ENCODE assay signal across 9 cellular contexts in the genomic region with DNA sequence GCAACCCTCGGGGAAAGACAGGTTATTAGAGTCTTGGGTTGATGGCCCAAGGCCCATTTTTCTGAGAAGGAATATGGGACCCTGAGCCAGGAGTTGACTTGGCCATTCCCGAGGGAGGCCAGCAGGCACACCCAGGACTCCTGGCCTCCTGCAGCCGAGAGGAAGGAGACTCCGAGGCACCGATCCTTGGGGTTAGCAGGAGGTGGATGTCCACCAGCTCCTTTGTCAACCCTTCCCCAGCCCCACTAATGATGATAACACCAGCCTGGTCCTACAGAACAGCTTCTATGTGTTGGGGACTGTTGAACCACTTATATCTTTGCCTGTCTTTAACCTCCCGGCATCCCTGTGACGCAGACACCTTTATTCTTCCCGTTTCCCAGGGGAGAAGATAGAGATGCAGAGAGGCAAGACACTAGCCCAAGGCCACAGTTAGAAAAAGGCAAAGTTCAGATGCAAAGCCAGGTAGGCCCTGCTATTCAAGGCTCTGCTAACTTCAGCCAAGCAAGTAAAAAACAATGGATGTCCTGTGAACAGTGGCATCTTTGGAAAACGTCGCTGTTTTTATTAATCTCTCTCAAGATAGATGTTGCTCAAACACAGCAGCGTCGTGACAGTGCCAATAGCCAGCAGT.
DNase-seq lines count a peak whose midpoint lies in the region; ATAC-seq and TF ChIP-seq lines count a peak whose summit lies in the region.
"Had no signal": no experiment of that assay in that cellular context is flagged by ENCODE, and none has a peak within 500 bp of the region (broad histone marks: within the 10 kb centered on the region; RNA-seq: fewer than 3 reads in every experiment).

No MANE protein-coding gene starts in this region.

- peak overlapping the region; percentile 1 for H2AK5ac ChIP-seq in mesendoderm (ENCODE audit: low read length)

- H4K5ac ChIP-seq in mesendoderm (ENCODE audit: low read length), result no peak overlapping the region

- in situ Hi-C loops in mammary epithelial cell (cut with MboI; ENCODE audit: low sequenced_read_pairs in 2 of 2), result no loop called here

- ATAC-seq in Right ventricle myocardium superior (ENCODE audit: poor library complexity), result peak; percentile 29
- ATAC-seq in upper lobe of right lung, result no peak
- no peak for ATAC-seq in GM18519 (IDR thresholded peaks at IDR 0.05; ENCODE audit: low FRiP score, unreplicated experiment)

- 61% methylated on average over 11 of the region's 12 CpGs for WGBS in mammary epithelial cell (ENCODE audit: low coverage, missing lambda C conversion rate)
- no CpG with 5 or more reads among the region's 12 CpGs for WGBS in mesendoderm (ENCODE audit: extremely low coverage, insufficient coverage, low lambda C conversion rate)

- H3K4me3 ChIP-seq in mammary epithelial cell (replicated peaks in 1 of 3; ENCODE audit: insufficient read depth in 1 of 3, low read depth in 2 of 3, low read length in 3 of 3) (peak overlapping the region in 2 of 3 experiments; percentile 24 to 40), mesendoderm (ENCODE audit: low read length) (no peak overlapping the region), upper lobe of right lung (peak overlapping the region; percentile 34)

- H3K36me3 ChIP-seq in mammary epithelial cell (ENCODE audit: insufficient read depth, low read length) (no peaks in the 10 kb centered on the region), mesendoderm (ENCODE audit: control insufficient read depth, insufficient read depth, low read length) (no peaks in the 10 kb centered on the region), upper lobe of right lung (no peaks in the 10 kb centered on the region)

- H3K23ac ChIP-seq in mesendoderm (ENCODE audit: low read length), result no peak overlapping the region

- TF ChIP-seq CTCF in mammary epithelial cell (conservative IDR thresholded peaks at IDR 0.05 in 1 of 2, IDR thresholded peaks at IDR 0.05 in 1 of 2; ENCODE audit: extremely low read depth in 1 of 2, insufficient read depth in 1 of 2, low read depth in 1 of 2, low read length in 2 of 2) (no peak), upper lobe of right lung (IDR thresholded peaks at IDR 0.05) (no peak)

- peak overlapping the region; percentile 76 for H3K18ac ChIP-seq in mesendoderm (ENCODE audit: low read length)

- H3K9ac ChIP-seq in mammary epithelial cell (ENCODE audit: insufficient read depth, low read length) (no peak overlapping the region), mesendoderm (ENCODE audit: low read length) (peak overlapping the region; percentile 1)

- intact Hi-C loops in Right ventricle myocardium superior (cut with DNase I), result loop anchor here (10.0 kb wide), 1 partner anchor 776 kb away; no protein-coding TSS in a partner anchor
- intact Hi-C loops in cardiac septum (cut with DNase I), result loop anchor here (1.0 to 5.0 kb wide), 3 partner anchors 57 to 769 kb away; partner anchors contain the start of gene TBX3
- intact Hi-C loops in mammary epithelial cell (cut with micrococcal nuclease), result loop anchor here (5.0 kb wide), 1 partner anchor 769 kb away; the partner anchor contains the start of gene TBX3
- intact Hi-C loops in upper lobe of right lung (cut with DNase I), result no loop called here

- H4K20me1 ChIP-seq in mammary epithelial cell (ENCODE audit: insufficient read depth, low read length), result no peaks in the 10 kb centered on the region

- peak overlapping the region; percentile 5 for H2BK15ac ChIP-seq in mesendoderm (replicated peaks; ENCODE audit: low read depth)

- H2BK120ac ChIP-seq in mesendoderm (ENCODE audit: low read depth, low read length), result peak overlapping the region; percentile 16

- H3K56ac ChIP-seq in mesendoderm (ENCODE audit: low read length), result peak overlapping the region; percentile 52

- H3K4ac ChIP-seq in mesendoderm (ENCODE audit: low read depth, low read length), result peak overlapping the region; percentile 22

- H4K8ac ChIP-seq in mesendoderm (ENCODE audit: low read depth, low read length), result no peak overlapping the region

- H3K79me2 ChIP-seq in mammary epithelial cell (ENCODE audit: insufficient read depth, low read length), result no peaks in the 10 kb centered on the region
- H3K79me2 ChIP-seq in mesendoderm (ENCODE audit: control insufficient read depth, insufficient read depth, low read length), result no peaks in the 10 kb centered on the region

- no peaks in the 10 kb centered on the region for H3K79me1 ChIP-seq in mesendoderm (ENCODE audit: low read length)

- CTCF ChIA-PET in mammary epithelial cell (lab: Charles Lee; ENCODE audit: low non-redundant PET), result no interaction called here

- H3K27ac ChIP-seq in mammary epithelial cell (ENCODE audit: insufficient read depth, low read depth, low read length) (no peak overlapping the region), mesendoderm (ENCODE audit: low read depth, low read length) (no peak overlapping the region), upper lobe of right lung (no peak overlapping the region)

- dilution Hi-C loops in mammary epithelial cell (cut with HindIII; ENCODE audit: low sequenced_read_pairs), result no loop called here

- H2BK5ac ChIP-seq in mesendoderm (ENCODE audit: low read length), result no peak overlapping the region

- H3K4me1 ChIP-seq in mammary epithelial cell (ENCODE audit: insufficient read depth, low read length) (peaks cover 4% of the 10 kb centered on the region), mesendoderm (ENCODE audit: control insufficient read depth, low read depth, low read length) (peaks cover 24% of the 10 kb centered on the region), upper lobe of right lung (no peaks in the 10 kb centered on the region)

- H2AFZ ChIP-seq in mammary epithelial cell (ENCODE audit: low read depth, low read length), result peak overlapping the region; percentile 49

- H3K4me2 ChIP-seq in mammary epithelial cell (ENCODE audit: insufficient read depth, low read depth, low read length) (peak overlapping the region; percentile 87), mesendoderm (ENCODE audit: low read length) (peak overlapping the region; percentile 5)

- no TSS peak for BruUV-seq in mammary epithelial cell (replicated peaks; lab: Mats Ljungman, UMichigan)

- DNase-seq in Right ventricle myocardium superior (peak; percentile 43), cardiac septum (ENCODE audit: low spot score) (no peak), mammary epithelial cell (no peak), mesendoderm (peak; percentile 53), upper lobe of right lung (no peak), RKO (ENCODE audit: low spot score) (no peak), dermis blood vessel endothelial cell (no peak)
- DNase-seq: stimulated activated CD4-positive, alpha-beta T cell treated with anti-CD3 and anti-CD28 coated beads, Interleukin-1b, Interleukin-23, amount 100 ng/mL, for 48 hours had no signal

- no peaks in the 10 kb centered on the region for H3K27me3 ChIP-seq in mammary epithelial cell (ENCODE audit: insufficient read depth, low read length)
- no peaks in the 10 kb centered on the region for H3K27me3 ChIP-seq in mesendoderm (ENCODE audit: insufficient read depth, low read length, poor library complexity)
- H3K27me3 ChIP-seq in upper lobe of right lung, result peaks cover 12% of the 10 kb centered on the region

- H3K9me3 ChIP-seq in mammary epithelial cell (replicated peaks; ENCODE audit: insufficient read depth, low read length), result no peaks in the 10 kb centered on the region
- no peaks in the 10 kb centered on the region for H3K9me3 ChIP-seq in upper lobe of right lung

Comparison
In these comparisons a context has a peak if more than half of its experiments do, and no peak if none do; other contexts are left out.
1. DNase-seq: peak in Right ventricle myocardium superior (single experiment) and mesendoderm (single experiment); none in cardiac septum (single experiment), mammary epithelial cell (single experiment), upper lobe of right lung (single experiment), RKO (single experiment) and dermis blood vessel endothelial cell (single experiment).